In genomic region chr10:9719246-9719645, GRCh38 we compare ENCODE assay signal across 8 cellular contexts.
"Had no signal": no experiment of that assay in that cellular context is flagged by ENCODE, and none has a peak within 500 bp of the region (broad histone marks: within the 10 kb centered on the region; RNA-seq: fewer than 3 reads in every experiment).

No MANE protein-coding gene starts in this region.

- FAIRE-seq: G401.6, GM12878, GM12891, GM12892, GM18507, GM19239 had no signal

- ATAC-seq: GM12878 had no signal

- DNase-seq: GDM1, GF-D8 had no signal

- H3K4me3 ChIP-seq: GM12878 had no signal
